13 cellular contexts compared by ENCODE assay signal in the genomic region with DNA sequence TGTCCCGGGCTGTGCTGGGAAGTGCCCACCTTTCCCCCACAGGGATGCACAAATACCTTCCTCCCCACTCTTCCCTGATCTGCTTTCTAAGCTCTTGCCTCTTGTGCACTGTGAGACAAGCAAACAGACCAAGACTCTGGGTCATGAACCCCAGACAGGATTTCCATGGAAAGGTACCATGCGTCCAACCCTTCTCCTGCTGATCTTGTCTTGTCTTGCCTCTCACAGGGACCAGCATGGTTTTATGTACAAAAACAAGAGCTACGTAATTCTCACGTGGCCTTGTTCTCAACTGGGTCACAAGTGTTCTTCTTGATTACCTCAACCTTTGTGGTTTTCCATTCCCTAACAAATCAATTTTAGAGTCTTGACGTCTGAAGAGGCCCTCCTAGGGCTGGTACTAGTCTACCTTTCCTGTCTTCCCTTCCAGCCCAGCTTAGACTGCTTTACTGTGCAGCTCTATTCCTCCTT.
DNase-seq lines count a peak whose midpoint lies in the region; FAIRE-seq and TF ChIP-seq lines count a peak whose summit lies in the region.
"Had no signal": no experiment of that assay in that cellular context is flagged by ENCODE, and none has a peak within 500 bp of the region (broad histone marks: within the 10 kb centered on the region; RNA-seq: fewer than 3 reads in every experiment).

No MANE protein-coding gene starts in this region.

- no peaks in the 10 kb centered on the region for H4K20me1 ChIP-seq in H1 (replicated peaks in 1 of 2; ENCODE audit: control insufficient read depth in 1 of 2, insufficient read depth in 2 of 2, low read length in 2 of 2)
- no peaks in the 10 kb centered on the region for H4K20me1 ChIP-seq in H9 (ENCODE audit: control insufficient read depth, insufficient read depth, insufficient read length)

- H4K91ac ChIP-seq in H1 (replicated peaks; ENCODE audit: insufficient read length, low read length) (no peak overlapping the region), H9 (ENCODE audit: insufficient read length, low read depth, low read length) (no peak overlapping the region)

- H3K4me1 ChIP-seq in H1 (replicated peaks in 1 of 4; ENCODE audit: control insufficient read depth in 3 of 4, insufficient read depth in 4 of 4, low read length in 3 of 4) (peaks cover 0 to 8% (median 3%) of the 10 kb centered on the region in 4 experiments; a peak in 2 of 7 replicates), prostate gland (replicated peaks) (no peaks in the 10 kb centered on the region), H9 (ENCODE audit: insufficient read depth, low read length) (peaks cover 6% of the 10 kb centered on the region; the same call in 1 of the 2 replicates)

- H3K18ac ChIP-seq in H1 (ENCODE audit: extremely low read depth, low read length) (peak overlapping the region; percentile 68), H9 (ENCODE audit: insufficient read length, low read depth, low read length) (no peak overlapping the region)

- no peaks in the 10 kb centered on the region for H3K79me1 ChIP-seq in H1 (ENCODE audit: low read depth, low read length)
- no peaks in the 10 kb centered on the region for H3K79me1 ChIP-seq in H9 (ENCODE audit: insufficient read depth, low read depth, low read length, poor library complexity, severe bottlenecking)

- CTCF ChIA-PET in H1 (lab: Charles Lee; ENCODE audit: partially characterized antibody): no interaction called here

- no peak for TF ChIP-seq EP300 in H1 (IDR thresholded peaks at IDR 0.05; ENCODE audit: borderline replicate concordance in 1 of 2, low read depth in 2 of 2, low read length in 2 of 2)

- H2AFZ ChIP-seq in H1 (ENCODE audit: low read length) (no peak overlapping the region), H9 (ENCODE audit: low read length) (no peak overlapping the region)

- no peak overlapping the region for H3K4me3 Mint-ChIP-seq in H9

- peaks cover 33 to 34% of the 10 kb centered on the region in 2 experiments for H3K4me1 Mint-ChIP-seq in H9

- FAIRE-seq in H1 (lab: Jason Lieb, UNC): no peak
- FAIRE-seq: G401.6 had no signal

- DNase-seq in NCI-H510A treated with DMSO at 0.1 percent for 48 hours (lab: John Stamatoyannopoulos, UW) (peak; percentile 46), NCI-H510A (lab: John Stamatoyannopoulos, UW) (no peak), NCI-H128 (lab: John Stamatoyannopoulos, UW; ENCODE audit: unreplicated experiment) (peak; percentile 16), H1 (ENCODE audit: low read depth in 1 of 2, low spot score in 2 of 2) (no peak), prostate gland (ENCODE audit: low spot score) (peak; percentile 40), inferior parietal cortex (ENCODE audit: extremely low spot score) (no peak), H9 (no peak), EL (no peak)
- DNase-seq: ACHN; activated CD4-positive, alpha-beta T cell treated with anti-CD3 and anti-CD28 coated beads, Interleukin-2, amount 50 U/mL, for 4 hours; posterior cingulate gyrus; testis had no signal

- H4K5ac ChIP-seq in H1 (ENCODE audit: insufficient read length, low read depth, low read length): no peak overlapping the region
- no peak overlapping the region for H4K5ac ChIP-seq in H9 (ENCODE audit: insufficient read length, low read depth, low read length)

- H3K23ac ChIP-seq in H1 (ENCODE audit: insufficient read length): no peak overlapping the region
- H3K23ac ChIP-seq in H9 (ENCODE audit: insufficient read length, low read depth, low read length): no peak overlapping the region

- intact Hi-C loops in prostate gland (cut with DNase I): no loop called here

- no peak overlapping the region for H3T11ph ChIP-seq in H9 (ENCODE audit: low read length)

- TF ChIP-seq RAD21 in H1 (IDR thresholded peaks at IDR 0.05 in 1 of 2, conservative IDR thresholded peaks at IDR 0.05 in 1 of 2; ENCODE audit: low read depth in 2 of 2, low read length in 2 of 2): no peak

- H3K27ac Mint-ChIP-seq in H9: no peak overlapping the region; a peak in 1 of 7 replicates

- H2BK5ac ChIP-seq in H1 (ENCODE audit: low read depth, low read length) (no peak overlapping the region), H9 (ENCODE audit: insufficient read length, low read length) (no peak overlapping the region)

- no peaks in the 10 kb centered on the region for H3K27me3 Mint-ChIP-seq in H9 (ENCODE audit: low read depth)

- H3K36me3 Mint-ChIP-seq in H9 (ENCODE audit: insufficient read depth in 1 of 3, low read depth in 3 of 3): no peaks in the 10 kb centered on the region; a peak in 2 of 7 replicates

- no peaks in the 10 kb centered on the region for H3K9me3 ChIP-seq in H1 (ENCODE audit: insufficient read depth in 2 of 2, low read depth in 1 of 2, low read length in 1 of 2)
- H3K9me3 ChIP-seq in prostate gland: no peaks in the 10 kb centered on the region
- H3K9me3 ChIP-seq in H9 (ENCODE audit: control insufficient read depth, low read depth, low read length): no peaks in the 10 kb centered on the region
- H3K9me3 ChIP-seq: testis had no signal

- TF ChIP-seq CTCF in H1 (IDR thresholded peaks at IDR 0.05; ENCODE audit: control extremely low read depth in 1 of 3, insufficient read depth in 1 of 3, low read depth in 1 of 3, low read length in 3 of 3) (no peak), prostate gland (IDR thresholded peaks at IDR 0.05) (no peak), H9 (conservative IDR thresholded peaks at IDR 0.05) (no peak)

- no peak overlapping the region for H2BK120ac ChIP-seq in H1 (replicated peaks; ENCODE audit: low read depth, low read length)
- no peak overlapping the region for H2BK120ac ChIP-seq in H9 (ENCODE audit: low read depth, low read length, poor library complexity, severe bottlenecking)

- H4K8ac ChIP-seq in H1 (ENCODE audit: extremely low read depth, insufficient read depth, low read length) (no peak overlapping the region), H9 (replicated peaks; ENCODE audit: insufficient read length, low read depth, low read length) (no peak overlapping the region)

- H2BK12ac ChIP-seq in H1 (ENCODE audit: low read depth, low read length) (peak overlapping the region; percentile 53; the same call in 1 of the 2 replicates), H9 (ENCODE audit: insufficient read length, low read depth, low read length) (no peak overlapping the region)

- H3K27ac ChIP-seq in H1 (ENCODE audit: low read depth, low read length) (no peak overlapping the region), prostate gland (peak overlapping the region; percentile 21 to 57), H9 (ENCODE audit: insufficient read length, low read depth, low read length) (no peak overlapping the region)

- H3K4ac ChIP-seq in H1 (replicated peaks; ENCODE audit: insufficient read length, low read depth, low read length): peak overlapping the region; percentile 0
- H3K4ac ChIP-seq in H9 (ENCODE audit: low read depth, low read length): no peak overlapping the region

- WGBS in H1 (ENCODE audit: extremely low coverage in 1 of 2, insufficient coverage in 1 of 2, insufficient read length in 1 of 2, insufficient replicate concordance in 2 of 2, low coverage in 1 of 2, low lambda C conversion rate in 2 of 2, missing lambda C conversion rate in 1 of 2), 2 experiments: 89% methylated on average over 5 of the region's 5 CpGs; no CpG with 5 or more reads in 1 of the 2 experiments
- WGBS in prostate gland: 51% methylated on average over 5 of the region's 5 CpGs
- WGBS in H9 (ENCODE audit: extremely low coverage, insufficient read length, low lambda C conversion rate): no CpG with 5 or more reads among the region's 5 CpGs

- H3K14ac ChIP-seq in H1 (ENCODE audit: insufficient read length) (no peak overlapping the region), H9 (ENCODE audit: insufficient read depth, low read length) (no peak overlapping the region)

- no peak for TF ChIP-seq POLR2A in H1 (IDR thresholded peaks at IDR 0.05; ENCODE audit: control extremely low read depth in 1 of 2, low read depth in 2 of 2, low read length in 2 of 2)
- TF ChIP-seq POLR2A in prostate gland (IDR thresholded peaks at IDR 0.05): no peak

- H2BK15ac ChIP-seq in H1 (ENCODE audit: low read length) (no peak overlapping the region), H9 (ENCODE audit: low read depth, low read length) (no peak overlapping the region)

- no peaks in the 10 kb centered on the region for H3K27me3 ChIP-seq in H1 (replicated peaks in 1 of 4; ENCODE audit: control insufficient read depth in 3 of 4, extremely low read depth in 1 of 4, insufficient read depth in 3 of 4, low read length in 3 of 4)
- no peaks in the 10 kb centered on the region for H3K27me3 ChIP-seq in prostate gland (replicated peaks; ENCODE audit: insufficient read depth)
- no peaks in the 10 kb centered on the region for H3K27me3 ChIP-seq in H9 (ENCODE audit: insufficient read depth, low read length)
- H3K27me3 ChIP-seq: testis had no signal

- H2BK20ac ChIP-seq in H1 (ENCODE audit: low read length) (peak overlapping the region; percentile 1; the same call in 1 of the 2 replicates), H9 (ENCODE audit: low read depth, low read length, poor library complexity, severe bottlenecking) (no peak overlapping the region)

- no peaks in the 10 kb centered on the region for H3K23me2 ChIP-seq in H1 (ENCODE audit: low read depth, low read length)
- no peaks in the 10 kb centered on the region for H3K23me2 ChIP-seq in H9 (ENCODE audit: insufficient read length, low read depth, low read length, poor library complexity, severe bottlenecking)

- H3K4me2 ChIP-seq in H1 (ENCODE audit: insufficient read depth in 1 of 2, low read depth in 2 of 2, low read length in 2 of 2) (no peak overlapping the region; a peak in 1 of 4 replicates), H9 (ENCODE audit: insufficient read depth, insufficient read length, low read length) (no peak overlapping the region)

- H3K56ac ChIP-seq in H1 (replicated peaks; ENCODE audit: insufficient read length, low read depth, low read length): no peak overlapping the region
- H3K56ac ChIP-seq in H9 (ENCODE audit: insufficient read length, low read depth, low read length): no peak overlapping the region

- H2AK5ac ChIP-seq in H1 (ENCODE audit: low read depth, low read length) (peak overlapping the region; percentile 80), H9 (ENCODE audit: insufficient read length, low read length) (no peak overlapping the region)

- H3K36me3 ChIP-seq in H1 (ENCODE audit: control insufficient read depth in 2 of 4, insufficient read depth in 4 of 4, low read length in 3 of 4) (no peaks in the 10 kb centered on the region), prostate gland (no peaks in the 10 kb centered on the region)

- H3K79me2 ChIP-seq in H1 (ENCODE audit: control insufficient read depth in 1 of 2, insufficient read depth in 2 of 2, low read length in 2 of 2) (no peaks in the 10 kb centered on the region), H9 (ENCODE audit: insufficient read depth, low read length) (no peaks in the 10 kb centered on the region)

- H3K9me3 Mint-ChIP-seq in H9: no peaks in the 10 kb centered on the region

- H3K9ac ChIP-seq in H1 (replicated peaks in 1 of 4; ENCODE audit: extremely low read depth in 1 of 4, low read depth in 3 of 4, low read length in 3 of 4) (no peak overlapping the region), H9 (ENCODE audit: extremely low read depth, insufficient read length, low read length) (no peak overlapping the region)

- POLR2A ChIA-PET in H1 (lab: Charles Lee; ENCODE audit: partially characterized antibody): no interaction called here

- H3K4me3 ChIP-seq in H1 (ENCODE audit: extremely low read depth in 1 of 4, insufficient read depth in 2 of 4, low read depth in 3 of 4, low read length in 4 of 4): no peak overlapping the region
- no peak overlapping the region for H3K4me3 ChIP-seq in prostate gland
- H3K4me3 ChIP-seq: testis had no signal

Comparison
In these comparisons a context has a peak if more than half of its experiments do, and no peak if none do; other contexts are left out.
1. DNase-seq: peak in NCI-H510A treated with DMSO at 0.1 percent for 48 hours (single experiment), NCI-H128 (single experiment) and prostate gland (single experiment); none in NCI-H510A (single experiment), H1 (0 of 2), inferior parietal cortex (single experiment), H9 (single experiment) and EL (single experiment).
2. H3K27ac ChIP-seq: peak in prostate gland (2 of 2); none in H1 (single experiment) and H9 (single experiment).